28 cellular contexts compared by ENCODE assay signal in the genomic region with DNA sequence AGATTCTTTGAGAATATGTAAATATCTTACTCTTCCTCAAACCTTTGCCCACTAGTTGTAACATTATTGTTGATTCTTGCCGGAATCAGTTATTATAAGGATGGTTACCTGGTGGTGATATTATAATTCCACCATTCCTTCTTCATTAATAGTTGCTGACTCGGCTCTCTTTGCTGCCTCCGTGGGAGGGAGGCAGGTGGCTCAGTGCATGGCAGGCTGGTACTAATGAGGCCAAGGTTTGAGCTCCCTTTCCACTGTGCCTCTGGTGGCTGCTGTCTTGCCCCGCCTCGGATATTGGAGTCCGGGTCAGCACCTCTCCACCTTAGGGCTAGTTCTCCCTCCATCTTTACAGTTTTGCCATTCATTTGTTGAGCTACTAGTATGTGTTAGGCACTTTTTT. TPM values are rescaled to one million over a fixed set of nuclear protein-coding genes. Genes with fewer than 3 reads are reported as not detected.
DNase-seq lines count a peak whose midpoint lies in the region; ATAC-seq, FAIRE-seq and TF ChIP-seq lines count a peak whose summit lies in the region.
"Had no signal": no experiment of that assay in that cellular context is flagged by ENCODE, and none has a peak within 500 bp of the region (broad histone marks: within the 10 kb centered on the region; RNA-seq: fewer than 3 reads in every experiment).

No MANE protein-coding gene starts in this region.

- no peaks in the 10 kb centered on the region for H3K27me3 Mint-ChIP-seq in T-cell
- no peaks in the 10 kb centered on the region for H3K27me3 Mint-ChIP-seq in activated naive CD8-positive, alpha-beta T cell treated with anti-CD3 and anti-CD28 coated beads for 36 hours

- H3K4me3 ChIP-seq in spleen, result no peak overlapping the region
- H3K4me3 ChIP-seq: cardiac muscle cell, lung, ovary, SK-N-MC had no signal

- H3K36me3 Mint-ChIP-seq in T-cell, result peaks cover 42% of the 10 kb centered on the region
- peaks cover 67% of the 10 kb centered on the region for H3K36me3 Mint-ChIP-seq in activated naive CD8-positive, alpha-beta T cell treated with anti-CD3 and anti-CD28 coated beads for 36 hours

- H3K4me1 ChIP-seq in spleen, result peaks cover 4 to 85% (median 32%) of the 10 kb centered on the region in 6 donors

- no peak for TF ChIP-seq CTCF in spleen (IDR thresholded peaks at IDR 0.05 in 8 of 11, conservative IDR thresholded peaks at IDR 0.05 in 3 of 11)

- POLR2A ChIA-PET in T-cell (lab: Charles Lee), result interaction anchor here (0.6 to 1.1 kb wide), 3 partner anchors 15 to 58 kb away, joined by 3 to 4 read pairs (median 3); no protein-coding TSS in a partner anchor

- peak overlapping the region in 6 of 8 donors; percentile 19 to 88 (median 72) for H3K27ac ChIP-seq in spleen
- H3K27ac ChIP-seq: cardiac muscle cell, epithelial cell of prostate, ovary, SK-N-MC had no signal

- peak overlapping the region; percentile 77 to 94 (median 77) for H3K4me3 Mint-ChIP-seq in T-cell
- H3K4me3 Mint-ChIP-seq in activated naive CD8-positive, alpha-beta T cell treated with anti-CD3 and anti-CD28 coated beads for 36 hours, result peak overlapping the region; percentile 75
- H3K4me3 Mint-ChIP-seq: HFFc6 had no signal

- no peaks in the 10 kb centered on the region for H3K36me3 ChIP-seq in spleen
- H3K36me3 ChIP-seq: cardiac muscle cell, ovary had no signal

- peak; percentile 37 for DNase-seq in activated T-cell treated with anti-CD3 and anti-CD28 coated beads, Interleukin-2, amount 50 U/mL, for 1 hour
- no peak for DNase-seq in activated T-cell treated with anti-CD3 and anti-CD28 coated beads for 4 hours
- no peak for DNase-seq in T-cell
- DNase-seq in activated naive CD8-positive, alpha-beta T cell treated with anti-CD3 and anti-CD28 coated beads for 36 hours, result no peak
- no peak for DNase-seq in spleen
- DNase-seq in frontal cortex (ENCODE audit: low spot score in 2 of 2), result no peak
- no peak for DNase-seq in SK-N-DZ (ENCODE audit: low spot score)
- no peak for DNase-seq in HK-2 (ENCODE audit: unreplicated experiment)
- DNase-seq: dermis blood vessel endothelial cell; DMS53; foreskin fibroblast; GF-D8; HFFc6; NCI-H1092 treated with DMSO at 0.1 percent for 48 hours; NCI-H2029 treated with DMSO at 0.1 percent for 48 hours; NCI-H524; ovary; right cardiac atrium; stimulated activated CD8-positive, alpha-beta memory T cell treated with anti-CD3 and anti-CD28 coated beads, Interleukin-4, amount 100 ng/mL, for 48 hours had no signal

- H3K4me1 Mint-ChIP-seq in T-cell, result peaks cover 92 to 97% (median 95%) of the 10 kb centered on the region in 3 donors
- H3K4me1 Mint-ChIP-seq in activated naive CD8-positive, alpha-beta T cell treated with anti-CD3 and anti-CD28 coated beads for 36 hours, result peaks cover 91% of the 10 kb centered on the region

- no peak for TF ChIP-seq POLR2A in spleen (IDR thresholded peaks at IDR 0.05)

- 65 to 77% (median 69%) methylated on average over 6 of the region's 6 CpGs for WGBS in spleen, 5 donors

- peak overlapping the region; percentile 95 to 96 for H3K27ac Mint-ChIP-seq in T-cell
- peak overlapping the region; percentile 93 for H3K27ac Mint-ChIP-seq in activated naive CD8-positive, alpha-beta T cell treated with anti-CD3 and anti-CD28 coated beads for 36 hours
- H3K27ac Mint-ChIP-seq: CD14-positive monocyte, HFFc6 had no signal

- no peaks in the 10 kb centered on the region for H3K27me3 ChIP-seq in spleen (replicated peaks in 1 of 7)
- H3K27me3 ChIP-seq: cardiac muscle cell, ovary had no signal

- ATAC-seq in T-cell (replicated peaks in 1 of 4), result no peak
- ATAC-seq: activated CD4-positive, CD25-positive, alpha-beta regulatory T cell treated with anti-CD3 and anti-CD28 coated beads, Interleukin-2, amount 50 U/mL, for 24 hours; right cardiac atrium had no signal

- CTCF ChIA-PET in T-cell (lab: Charles Lee), result interaction anchor here in 1 of 2 donors (1.5 kb wide), 1 partner anchor 58 kb away, joined by 4 read pairs; no protein-coding TSS in a partner anchor

- no peak for FAIRE-seq in frontal cortex (lab: Jason Lieb, UNC)
- FAIRE-seq: keratinocyte had no signal

- intact Hi-C loops in spleen (cut with DNase I; ENCODE audit: low total_unique reads), result no loop called here

- H3K9me3 Mint-ChIP-seq in T-cell, result no peaks in the 10 kb centered on the region
- no peaks in the 10 kb centered on the region for H3K9me3 Mint-ChIP-seq in activated naive CD8-positive, alpha-beta T cell treated with anti-CD3 and anti-CD28 coated beads for 36 hours
- H3K9me3 Mint-ChIP-seq: HFFc6 had no signal

- no peaks in the 10 kb centered on the region for H3K9me3 ChIP-seq in spleen
- H3K9me3 ChIP-seq: ovary had no signal

RNA-seq across cellular contexts. Expression of a gene that starts 12.7 kb away (rescaled TPM):
- 100 to 1,000 TPM; 413 to 594 (median 495) TPM for total RNA-seq in T-cell
- total RNA-seq in activated naive CD8-positive, alpha-beta T cell treated with anti-CD3 and anti-CD28 coated beads for 36 hours, result 100 to 1,000 TPM; 167 to 169 TPM
- total RNA-seq in spleen, result 10 to 100 TPM; 13.4 to 47.6 (median 31.4) TPM
- 10 to 100 TPM; 10.9 to 21.8 (median 20.3) TPM for polyA plus RNA-seq in spleen
- 0.82 TPM for total RNA-seq in frontal cortex
- not detected in 2 replicates for polyA plus RNA-seq in SK-N-DZ (2014; cell fraction: cytosol; rRNA removed)
- not detected in 2 replicates for polyA plus RNA-seq in SK-N-DZ (2014; cell fraction: nucleus; rRNA removed)
- total RNA-seq: dermis blood vessel endothelial cell, HFFc6, RPMI7951 had no signal
- polyA plus RNA-seq: AG04450, cardiac muscle cell had no signal

RNA-seq across cellular contexts. Expression of a gene that starts 32.2 kb away (rescaled TPM):
- total RNA-seq in T-cell (10 to 100 TPM in 1 of 5 donors, 1 to 10 TPM in 4; 5.4 to 12.2 (median 6.7) TPM), spleen (100 to 1,000 TPM in 4 of 7 donors, 10 to 100 TPM in 3; 62.9 to 133 (median 114) TPM), frontal cortex (3.3 TPM)
- 1 to 10 TPM; 6.3 to 6.9 TPM for total RNA-seq in activated naive CD8-positive, alpha-beta T cell treated with anti-CD3 and anti-CD28 coated beads for 36 hours
- polyA plus RNA-seq in spleen, result 100 to 1,000 TPM in 2 of 3 donors, 10 to 100 TPM in 1; 83.8 to 139 (median 115) TPM
- 0.21 TPM in 1 of 2 replicates, not detected in the other for polyA plus RNA-seq in SK-N-DZ (2014; cell fraction: cytosol; rRNA removed)
- polyA plus RNA-seq in SK-N-DZ (2014; cell fraction: nucleus; rRNA removed), result not detected in 2 replicates
- polyA plus RNA-seq: cardiac muscle cell had no signal

RNA-seq across cellular contexts. Expression of a gene that starts 59.9 kb away (rescaled TPM):
- total RNA-seq in T-cell, result 1 to 10 TPM in 2 of 5 donors, under 1 TPM in 1, not detected in 2; 0.23 to 1.6 (median 1.2) TPM
- 1 to 10 TPM; 1.3 to 1.4 TPM for total RNA-seq in activated naive CD8-positive, alpha-beta T cell treated with anti-CD3 and anti-CD28 coated beads for 36 hours
- 10 to 100 TPM in 4 of 7 donors, 1 to 10 TPM in 3; 5.6 to 15.6 (median 13.0) TPM for total RNA-seq in spleen
- polyA plus RNA-seq in spleen, result 10 to 100 TPM in 1 of 3 donors, 1 to 10 TPM in 2; 5.7 to 11.4 (median 7.1) TPM
- 131 TPM for total RNA-seq in frontal cortex
- polyA plus RNA-seq in SK-N-DZ (2014; cell fraction: cytosol; rRNA removed), result 206 and 314 TPM in 2 replicates
- polyA plus RNA-seq in SK-N-DZ (2014; cell fraction: nucleus; rRNA removed), result 775 and 968 TPM in 2 replicates

Comparison
In these comparisons a context has a peak if more than half of its experiments do, and no peak if none do; other contexts are left out.
1. RNA of a gene that starts 32.2 kb away (total RNA-seq): 62.9 to 133 TPM in spleen; 6.3 to 6.9 TPM in activated naive CD8-positive, alpha-beta T cell treated with anti-CD3 and anti-CD28 coated beads for 36 hours, 5.4 to 12.2 TPM in T-cell and 3.3 TPM in frontal cortex (single experiment); every median in the first group is over 4 times any median in the second.